In genomic region chr18:59139615-59140286, GRCh38 we compare ENCODE assay signal across 8 cellular contexts.
DNase-seq lines count a peak whose midpoint lies in the region; ATAC-seq lines count a peak whose summit lies in the region.

SEC11C (plus strand) TSS chr18:59139884; CDS start chr18:59139949, 65 bp downstream.

- ATAC-seq in GM19025 (IDR thresholded peaks at IDR 0.05; ENCODE audit: low read depth, unreplicated experiment) (peak; percentile 75), HG03342 (IDR thresholded peaks at IDR 0.05; ENCODE audit: unreplicated experiment) (peak; percentile 81)

- DNase-seq in AG08396 (ENCODE audit: low spot score): peak; percentile 96
- DNase-seq in NCI-H446 (lab: John Stamatoyannopoulos, UW): peak; percentile 94 to 97
- peak; percentile 91 for DNase-seq in activated CD4-positive, CD25-positive, alpha-beta regulatory T cell treated with anti-CD3 and anti-CD28 coated beads, Interleukin-2, amount 50 U/mL, for 16 hours (ENCODE audit: low read depth, low spot score)
- DNase-seq in cerebellar cortex (ENCODE audit: low spot score): peak; percentile 99
- DNase-seq in islet precursor cell: peak; percentile 98
- peak; percentile 87 to 93 (median 92) for DNase-seq in stimulated activated CD4-positive, alpha-beta T cell treated with anti-CD3 and anti-CD28 coated beads, Interleukin-12 subunit alpha, Interleukin-12 subunit beta, amount 100 ng/mL, for 48 hours (ENCODE audit: low read depth in 2 of 3, low spot score in 1 of 3)

Comparison
In these comparisons a context has a peak if more than half of its experiments do, and no peak if none do; other contexts are left out.
1. Peak in every context shown above with its lines: DNase-seq and ATAC-seq.